In the genomic region with DNA sequence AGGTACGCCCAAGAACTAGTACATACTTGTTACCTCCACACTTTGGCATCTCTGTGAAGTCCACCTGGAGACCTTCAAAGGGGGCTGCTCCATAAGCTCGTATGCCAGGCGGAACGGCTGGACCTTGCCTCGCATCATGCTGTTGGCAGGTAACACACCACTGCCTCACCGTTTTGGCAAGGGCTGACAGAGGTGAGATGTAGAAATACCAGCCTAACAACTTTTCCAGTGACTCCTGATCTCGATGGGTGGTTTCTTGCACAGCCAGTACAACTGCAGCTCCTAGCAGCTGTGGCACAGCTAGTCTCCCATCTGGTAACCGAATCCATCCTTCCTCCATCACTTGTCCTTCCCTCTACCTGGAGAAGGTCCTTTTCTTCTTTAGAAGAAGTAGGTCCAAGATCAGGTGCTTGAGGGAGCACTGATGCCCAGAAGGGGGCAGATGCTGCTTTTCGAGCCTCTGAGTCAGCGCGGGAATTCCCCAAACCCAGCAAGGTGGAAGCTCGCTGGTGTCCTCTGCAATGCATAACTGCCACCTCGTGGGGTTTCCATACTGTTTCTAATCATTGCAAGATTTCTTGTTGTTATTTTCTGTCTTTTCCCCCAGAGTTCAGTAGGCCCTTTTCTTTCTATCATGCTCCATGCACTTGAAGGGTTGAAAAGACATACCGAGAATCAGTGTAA, we compare ENCODE assay signal across 16 cellular contexts. TPM values are rescaled to one million over a fixed set of nuclear protein-coding genes. Genes with fewer than 3 reads are reported as not detected.
DNase-seq lines count a peak whose midpoint lies in the region; FAIRE-seq and TF ChIP-seq lines count a peak whose summit lies in the region.
"Not testable (repeated sequence)": the region's sequence is repeated elsewhere in the genome, so short reads cannot be mapped to it uniquely, and the experiment has no call there.
"Had no signal": no experiment of that assay in that cellular context is flagged by ENCODE, and none has a peak within 500 bp of the region (broad histone marks: within the 10 kb centered on the region; RNA-seq: fewer than 3 reads in every experiment).

No MANE protein-coding gene starts in this region.

- not testable (repeated sequence) for H3K36me3 ChIP-seq in CD4-positive, alpha-beta memory T cell (ENCODE audit: insufficient read depth, low read length); MM.1S (replicated peaks; ENCODE audit: insufficient read depth, low read length); SU-DHL-6 (ENCODE audit: low read length); H1 (ENCODE audit: control insufficient read depth in 2 of 4, insufficient read depth in 4 of 4, low read length in 3 of 4)

- not testable (repeated sequence) for H3K27ac Mint-ChIP-seq in CD4-positive, alpha-beta memory T cell; activated T-helper 1 cell treated with anti-CD3 and anti-CD28 coated beads, Interleukin-12 subunit alpha, Interleukin-12 subunit beta, Interleukin-2, Interleukin-4 antibody, amounts not matched to agents 30 ng/mL and 10 ng/mL and 1 ng/mL, durations not matched to agents 14 hours and 24 hours and 36 hours

- H3K36me3 Mint-ChIP-seq in CD4-positive, alpha-beta memory T cell; activated T-helper 1 cell treated with anti-CD3 and anti-CD28 coated beads, Interleukin-12 subunit alpha, Interleukin-12 subunit beta, Interleukin-2, Interleukin-4 antibody, amounts not matched to agents 30 ng/mL and 10 ng/mL and 1 ng/mL, durations not matched to agents 14 hours and 24 hours and 36 hours (ENCODE audit: low read depth): not testable (repeated sequence)

- POLR2A ChIA-PET in CD4-positive, alpha-beta memory T cell (lab: Charles Lee; ENCODE audit: partially characterized antibody); H1 (lab: Charles Lee; ENCODE audit: partially characterized antibody): not testable (repeated sequence)

- WGBS in H1 (ENCODE audit: extremely low coverage in 1 of 2, insufficient coverage in 1 of 2, insufficient read length in 1 of 2, insufficient replicate concordance in 2 of 2, low coverage in 1 of 2, low lambda C conversion rate in 2 of 2, missing lambda C conversion rate in 1 of 2), 2 experiments, result 80% methylated on average over 5 of the region's 14 CpGs; no CpG with 5 or more reads in 1 of the 2 experiments

- H4K5ac ChIP-seq in H1 (ENCODE audit: insufficient read length, low read depth, low read length), result not testable (repeated sequence)

- H3K27ac ChIP-seq in CD4-positive, alpha-beta memory T cell (ENCODE audit: low read depth, low read length); MM.1S (ENCODE audit: low read length); SU-DHL-6 (ENCODE audit: low read depth, low read length); H1 (ENCODE audit: low read depth, low read length): not testable (repeated sequence)

- H3K4me2 ChIP-seq in MM.1S (ENCODE audit: low read depth, low read length); SU-DHL-6 (ENCODE audit: low read depth, low read length, poor library complexity, severe bottlenecking); H1 (ENCODE audit: insufficient read depth in 1 of 2, low read depth in 2 of 2, low read length in 2 of 2): not testable (repeated sequence)

- not testable (repeated sequence) for H3K14ac ChIP-seq in H1 (ENCODE audit: insufficient read length)

- not testable (repeated sequence) for H3K56ac ChIP-seq in H1 (replicated peaks; ENCODE audit: insufficient read length, low read depth, low read length)

- not testable (repeated sequence) for H2BK5ac ChIP-seq in H1 (ENCODE audit: low read depth, low read length)

- not testable (repeated sequence) for H2BK120ac ChIP-seq in H1 (replicated peaks; ENCODE audit: low read depth, low read length)

- 0 out of 2 replicates have a peak, but pooled peaks have one; percentile 24 for TF ChIP-seq CTCF in GM12875 (IDR thresholded peaks at IDR 0.05; ENCODE audit: borderline replicate concordance, insufficient read depth, low read depth, low read length)
- not testable (repeated sequence) for TF ChIP-seq CTCF in MM.1S (IDR thresholded peaks at IDR 0.05; ENCODE audit: low read length)
- peak; percentile 23 for TF ChIP-seq CTCF in SU-DHL-6 (IDR thresholded peaks at IDR 0.05; ENCODE audit: insufficient read depth, low read length, poor library complexity, severe bottlenecking)
- TF ChIP-seq CTCF in H1 (IDR thresholded peaks at IDR 0.05; ENCODE audit: control extremely low read depth in 1 of 3, insufficient read depth in 1 of 3, low read depth in 1 of 3, low read length in 3 of 3), result peak in 2 of 3 experiments; percentile 14 to 31; a peak in 3 of 4 replicates

- not testable (repeated sequence) for H2BK15ac ChIP-seq in H1 (ENCODE audit: low read length)

- peak; percentile 19 to 29; a peak in 3 of 4 replicates for TF ChIP-seq RAD21 in H1 (IDR thresholded peaks at IDR 0.05 in 1 of 2, conservative IDR thresholded peaks at IDR 0.05 in 1 of 2; ENCODE audit: low read depth in 2 of 2, low read length in 2 of 2)

- not testable (repeated sequence) for H3K4me3 ChIP-seq in CD4-positive, alpha-beta memory T cell (ENCODE audit: low read length in 2 of 2); GM12875 (ENCODE audit: low read depth, low read length); MM.1S (ENCODE audit: low read length); SU-DHL-6 (ENCODE audit: insufficient read depth, low read length, poor library complexity, severe bottlenecking); H1 (ENCODE audit: extremely low read depth in 1 of 4, insufficient read depth in 2 of 4, low read depth in 3 of 4, low read length in 4 of 4)

- H3K4ac ChIP-seq in H1 (replicated peaks; ENCODE audit: insufficient read length, low read depth, low read length), result not testable (repeated sequence)

- peak in 4 of 5 donors; percentile 17 to 21 (median 20) for DNase-seq in CD4-positive, alpha-beta memory T cell
- DNase-seq in MM.1S, result peak; percentile 16
- peak; percentile 18 for DNase-seq in activated T-helper 1 cell treated with anti-CD3 and anti-CD28 coated beads, Interleukin-12 subunit alpha, Interleukin-12 subunit beta, Interleukin-2, Interleukin-4 antibody, amounts not matched to agents 30 ng/mL and 10 ng/mL and 1 ng/mL, durations not matched to agents 14 hours and 24 hours and 36 hours (ENCODE audit: low spot score)
- not testable (repeated sequence) for DNase-seq in H1 (ENCODE audit: low read depth in 1 of 2, low spot score in 2 of 2)
- DNase-seq in mucosa of gallbladder (ENCODE audit: low spot score), result peak; percentile 57
- peak; percentile 34 for DNase-seq in stimulated activated naive CD4-positive, alpha-beta T cell treated with Interleukin-2 at 50 U/mL for 16 hours (lab: John Stamatoyannopoulos, UW)

- not testable (repeated sequence) for H4K8ac ChIP-seq in H1 (ENCODE audit: extremely low read depth, insufficient read depth, low read length)

- H2AK5ac ChIP-seq in H1 (ENCODE audit: low read depth, low read length), result not testable (repeated sequence)

- H3K9ac ChIP-seq in MM.1S (ENCODE audit: low read length); SU-DHL-6 (ENCODE audit: low read length); H1 (replicated peaks in 1 of 4; ENCODE audit: extremely low read depth in 1 of 4, low read depth in 3 of 4, low read length in 3 of 4): not testable (repeated sequence)

- H2BK12ac ChIP-seq in H1 (ENCODE audit: low read depth, low read length), result not testable (repeated sequence)

- H3K9me3 Mint-ChIP-seq in CD4-positive, alpha-beta memory T cell; activated T-helper 1 cell treated with anti-CD3 and anti-CD28 coated beads, Interleukin-12 subunit alpha, Interleukin-12 subunit beta, Interleukin-2, Interleukin-4 antibody, amounts not matched to agents 30 ng/mL and 10 ng/mL and 1 ng/mL, durations not matched to agents 14 hours and 24 hours and 36 hours: not testable (repeated sequence)

- not testable (repeated sequence) for TF ChIP-seq EP300 in H1 (IDR thresholded peaks at IDR 0.05; ENCODE audit: borderline replicate concordance in 1 of 2, low read depth in 2 of 2, low read length in 2 of 2)

- not testable (repeated sequence) for H3F3A ChIP-seq in MM.1S (ENCODE audit: insufficient read depth, low read length); SU-DHL-6 (ENCODE audit: insufficient read depth)

- H3K9me3 ChIP-seq in CD4-positive, alpha-beta memory T cell (ENCODE audit: control insufficient read depth in 1 of 2, low read length in 2 of 2); MM.1S (replicated peaks; ENCODE audit: insufficient read depth, low read length); SU-DHL-6 (ENCODE audit: insufficient read depth, low read length); H1 (ENCODE audit: insufficient read depth in 2 of 2, low read depth in 1 of 2, low read length in 1 of 2): not testable (repeated sequence)

- H4K20me1 ChIP-seq in MM.1S (ENCODE audit: insufficient read depth, low read length); SU-DHL-6 (ENCODE audit: low read depth, low read length); H1 (replicated peaks in 1 of 2; ENCODE audit: control insufficient read depth in 1 of 2, insufficient read depth in 2 of 2, low read length in 2 of 2): not testable (repeated sequence)

- not testable (repeated sequence) for H3K9me2 ChIP-seq in MM.1S (replicated peaks; ENCODE audit: insufficient read depth, low read length); SU-DHL-6 (replicated peaks; ENCODE audit: insufficient read depth, low read length)

- FAIRE-seq in H1 (lab: Jason Lieb, UNC), result not testable (repeated sequence)

- H3K79me2 ChIP-seq in MM.1S (ENCODE audit: low read length); SU-DHL-6 (ENCODE audit: insufficient read depth, low read length); H1 (ENCODE audit: control insufficient read depth in 1 of 2, insufficient read depth in 2 of 2, low read length in 2 of 2): not testable (repeated sequence)

- not testable (repeated sequence) for H3K27me3 ChIP-seq in CD4-positive, alpha-beta memory T cell (ENCODE audit: insufficient read depth, low read length); MM.1S (replicated peaks; ENCODE audit: insufficient read depth, low read length); SU-DHL-6 (ENCODE audit: low read length); H1 (replicated peaks in 1 of 4; ENCODE audit: control insufficient read depth in 3 of 4, extremely low read depth in 1 of 4, insufficient read depth in 3 of 4, low read length in 3 of 4)

- CTCF ChIA-PET in CD4-positive, alpha-beta memory T cell (lab: Charles Lee; ENCODE audit: partially characterized antibody), result not testable (repeated sequence)
- CTCF ChIA-PET in H1 (lab: Charles Lee; ENCODE audit: partially characterized antibody), result interaction anchor here (1.1 to 2.6 kb wide), 4 partner anchors 71 to 137 kb away, joined by 3 to 8 read pairs (median 4); no protein-coding TSS in a partner anchor

- not testable (repeated sequence) for H3K4me1 ChIP-seq in CD4-positive, alpha-beta memory T cell (ENCODE audit: insufficient read depth, low read length); MM.1S (ENCODE audit: low read length); H1 (replicated peaks in 1 of 4; ENCODE audit: control insufficient read depth in 3 of 4, insufficient read depth in 4 of 4, low read length in 3 of 4)

- not testable (repeated sequence) for H3K23ac ChIP-seq in H1 (ENCODE audit: insufficient read length)

- H3K4me1 Mint-ChIP-seq in CD4-positive, alpha-beta memory T cell; activated T-helper 1 cell treated with anti-CD3 and anti-CD28 coated beads, Interleukin-12 subunit alpha, Interleukin-12 subunit beta, Interleukin-2, Interleukin-4 antibody, amounts not matched to agents 30 ng/mL and 10 ng/mL and 1 ng/mL, durations not matched to agents 14 hours and 24 hours and 36 hours (ENCODE audit: low read depth): not testable (repeated sequence)

- H3K23me2 ChIP-seq in H1 (ENCODE audit: low read depth, low read length), result not testable (repeated sequence)

- H3K4me3 Mint-ChIP-seq in CD4-positive, alpha-beta memory T cell; activated T-helper 1 cell treated with anti-CD3 and anti-CD28 coated beads, Interleukin-12 subunit alpha, Interleukin-12 subunit beta, Interleukin-2, Interleukin-4 antibody, amounts not matched to agents 30 ng/mL and 10 ng/mL and 1 ng/mL, durations not matched to agents 14 hours and 24 hours and 36 hours: not testable (repeated sequence)

- intact Hi-C loops in CD4-positive, alpha-beta memory T cell (cut with micrococcal nuclease), result not testable (repeated sequence)
- intact Hi-C loops in activated T-helper 1 cell treated with anti-CD3 and anti-CD28 coated beads, Interleukin-12 subunit alpha, Interleukin-12 subunit beta, Interleukin-2, Interleukin-4 antibody, amounts not matched to agents 30 ng/mL and 10 ng/mL and 1 ng/mL, durations not matched to agents 14 hours and 24 hours and 36 hours (cut with micrococcal nuclease), result loop anchor here (2.0 kb wide), 1 partner anchor 69 kb away; no protein-coding TSS in a partner anchor

- not testable (repeated sequence) for H2AFZ ChIP-seq in MM.1S (ENCODE audit: low read length); SU-DHL-6 (ENCODE audit: low read depth, low read length, severe bottlenecking); H1 (ENCODE audit: low read length)

- H3K79me1 ChIP-seq in H1 (ENCODE audit: low read depth, low read length), result not testable (repeated sequence)

- H4K91ac ChIP-seq in H1 (replicated peaks; ENCODE audit: insufficient read length, low read length), result not testable (repeated sequence)

- H3K27me3 Mint-ChIP-seq in CD4-positive, alpha-beta memory T cell; activated T-helper 1 cell treated with anti-CD3 and anti-CD28 coated beads, Interleukin-12 subunit alpha, Interleukin-12 subunit beta, Interleukin-2, Interleukin-4 antibody, amounts not matched to agents 30 ng/mL and 10 ng/mL and 1 ng/mL, durations not matched to agents 14 hours and 24 hours and 36 hours (ENCODE audit: insufficient read depth): not testable (repeated sequence)

- H2BK20ac ChIP-seq in H1 (ENCODE audit: low read length), result not testable (repeated sequence)

- not testable (repeated sequence) for H3K18ac ChIP-seq in H1 (ENCODE audit: extremely low read depth, low read length)

- not testable (repeated sequence) for TF ChIP-seq POLR2A in H1 (IDR thresholded peaks at IDR 0.05; ENCODE audit: control extremely low read depth in 1 of 2, low read depth in 2 of 2, low read length in 2 of 2)

RNA-seq across cellular contexts. Expression of a gene that starts 51.8 kb away (rescaled TPM):
- not detected for total RNA-seq in CD4-positive, alpha-beta memory T cell
- polyA plus RNA-seq in CD4-positive, alpha-beta memory T cell, result not detected
- total RNA-seq in activated T-helper 1 cell treated with anti-CD3 and anti-CD28 coated beads, Interleukin-12 subunit alpha, Interleukin-12 subunit beta, Interleukin-2, Interleukin-4 antibody, amounts not matched to agents 30 ng/mL and 10 ng/mL and 1 ng/mL, durations not matched to agents 14 hours and 24 hours and 36 hours, result not detected in 2 replicates
- not detected in 2 replicates for total RNA-seq in H1 (2021; fragmentation: NEBNext Ultra II Directional; extraction: Animal tissue kit (Norgen Biotek cat#: 25700))
- polyA plus RNA-seq in H1 (2011; rRNA removed), result 0.03 TPM in 1 of 2 replicates, not detected in the other
- polyA plus RNA-seq in H1 (2011; cell fraction: cytosol; rRNA removed), result not detected
- polyA plus RNA-seq in H1 (2011; cell fraction: nucleus; rRNA removed), result 0.13 TPM
- polyA plus RNA-seq in H1 (2012, experiment 1 of 2), result 0.14 to 0.22 TPM in 2 of 4 replicates, not detected in the others
- not detected for polyA plus RNA-seq in H1 (2012, experiment 2 of 2)
- polyA plus RNA-seq in H1 (2013, experiment 1 of 2), result 0.08 TPM
- polyA plus RNA-seq in H1 (2013, experiment 2 of 2), result 0.17 TPM
- not detected in 2 replicates for polyA minus RNA-seq in H1 (2011; rRNA and poly(A)+ RNA removed)
- not detected for polyA minus RNA-seq in H1 (2011; cell fraction: cytosol; rRNA and poly(A)+ RNA removed)
- polyA minus RNA-seq in H1 (2011; cell fraction: nucleus; rRNA and poly(A)+ RNA removed), result not detected
- total RNA-seq in mucosa of gallbladder, result not detected
- total RNA-seq: CD8-positive, alpha-beta T cell; dermis microvascular lymphatic vessel endothelial cell; lung microvascular endothelial cell; myocyte; renal cortical epithelial cell; Right ventricle myocardium inferior had no signal

RNA-seq across cellular contexts. Expression of a gene that starts 55.3 kb away (rescaled TPM):
- total RNA-seq in CD4-positive, alpha-beta memory T cell, result 1 to 10 TPM; 1.5 to 2.2 TPM
- not detected for polyA plus RNA-seq in CD4-positive, alpha-beta memory T cell
- not detected in 2 replicates for total RNA-seq in activated T-helper 1 cell treated with anti-CD3 and anti-CD28 coated beads, Interleukin-12 subunit alpha, Interleukin-12 subunit beta, Interleukin-2, Interleukin-4 antibody, amounts not matched to agents 30 ng/mL and 10 ng/mL and 1 ng/mL, durations not matched to agents 14 hours and 24 hours and 36 hours
- 1.2 and 1.7 TPM in 2 replicates for total RNA-seq in H1 (2021; fragmentation: NEBNext Ultra II Directional; extraction: Animal tissue kit (Norgen Biotek cat#: 25700))
- 0.15 TPM in 1 of 2 replicates, not detected in the other for polyA plus RNA-seq in H1 (2011; rRNA removed)
- not detected for polyA plus RNA-seq in H1 (2011; cell fraction: cytosol; rRNA removed)
- polyA plus RNA-seq in H1 (2011; cell fraction: nucleus; rRNA removed), result not detected
- polyA plus RNA-seq in H1 (2012, experiment 1 of 2), result 0.75 TPM in 1 of 4 replicates, not detected in the others
- polyA plus RNA-seq in H1 (2012, experiment 2 of 2), result not detected
- polyA plus RNA-seq in H1 (2013, experiment 1 of 2), result not detected
- not detected for polyA plus RNA-seq in H1 (2013, experiment 2 of 2)
- polyA minus RNA-seq in H1 (2011; rRNA and poly(A)+ RNA removed), result 0.41 TPM in 1 of 2 replicates, not detected in the other
- not detected for polyA minus RNA-seq in H1 (2011; cell fraction: cytosol; rRNA and poly(A)+ RNA removed)
- polyA minus RNA-seq in H1 (2011; cell fraction: nucleus; rRNA and poly(A)+ RNA removed), result not detected
- total RNA-seq in mucosa of gallbladder, result 1.2 TPM
- total RNA-seq: CD8-positive, alpha-beta T cell; frontal cortex; lung microvascular endothelial cell; myocyte; Right ventricle myocardium inferior; testis had no signal
